In the genomic region with DNA sequence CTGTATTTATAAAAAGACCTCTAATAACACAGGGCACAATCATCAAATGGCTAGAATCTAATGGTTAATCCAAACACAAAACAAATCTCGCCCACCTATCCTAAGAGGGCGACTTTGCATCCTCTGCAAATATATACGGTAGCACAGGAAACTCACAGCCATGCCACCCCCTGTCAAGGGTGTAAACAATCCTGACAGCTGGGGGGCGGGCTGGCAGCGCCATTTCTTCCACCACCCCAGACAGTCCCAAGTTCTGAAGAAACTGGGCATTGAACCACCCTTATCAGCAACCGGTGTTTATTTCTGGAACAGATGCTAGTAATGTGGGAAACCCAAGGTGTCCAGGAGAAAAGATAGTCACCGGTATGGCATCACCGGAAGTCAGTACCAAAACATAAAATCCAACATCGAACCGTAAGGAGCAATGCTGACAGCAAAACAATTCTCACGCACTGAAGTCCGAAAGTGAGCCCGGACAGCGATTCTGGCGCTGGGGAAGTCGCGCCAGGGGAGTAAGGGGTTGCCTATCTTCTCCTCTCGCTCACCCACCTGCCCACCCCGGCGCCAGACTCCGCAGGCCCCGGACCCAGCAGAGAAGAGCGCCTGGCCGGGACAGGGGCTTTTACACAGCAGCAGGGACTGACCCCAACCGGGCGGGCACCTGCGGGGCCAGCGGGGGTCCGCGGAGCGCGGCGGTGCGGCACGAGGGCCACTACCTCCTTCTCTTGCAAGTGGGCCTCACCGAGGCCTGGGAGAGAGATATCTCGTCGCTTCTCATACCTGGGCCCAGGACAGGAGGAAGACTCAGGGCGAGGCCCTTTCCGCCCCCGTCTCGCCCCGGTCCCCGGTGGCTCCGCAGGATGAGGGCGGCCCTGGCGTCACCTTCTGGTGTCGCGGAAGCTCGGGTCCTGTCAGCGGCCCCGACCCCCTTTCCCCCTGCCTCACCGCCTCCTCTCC, we compare ENCODE assay signal across 1 cellular context.
TF ChIP-seq lines count a peak whose summit lies in the region.

No MANE protein-coding gene starts in this region.

TF ChIP-seq in HepG2, 621 proteins besides CTCF, POLR2A, EP300 and RAD21 (continued from another document and continues in another):
- TF ChIP-seq, protein P1, sequence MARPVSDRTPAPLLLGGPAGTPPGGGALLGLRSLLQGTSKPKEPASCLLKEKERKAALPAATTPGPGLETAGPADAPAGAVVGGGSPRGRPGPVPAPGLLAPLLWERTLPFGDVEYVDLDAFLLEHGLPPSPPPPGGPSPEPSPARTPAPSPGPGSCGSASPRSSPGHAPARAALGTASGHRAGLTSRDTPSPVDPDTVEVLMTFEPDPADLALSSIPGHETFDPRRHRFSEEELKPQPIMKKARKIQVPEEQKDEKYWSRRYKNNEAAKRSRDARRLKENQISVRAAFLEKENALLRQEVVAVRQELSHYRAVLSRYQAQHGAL (CRISPR knock-in tag; IDR thresholded peaks at IDR 0.05; ENCODE audit: not compliant biosample characterization): no peak
- TF ChIP-seq NR2F2 (IDR thresholded peaks at IDR 0.05; ENCODE audit: borderline replicate concordance, low read depth) (no peak), HNF4G (IDR thresholded peaks at IDR 0.05; ENCODE audit: borderline replicate concordance, low read depth, low read length) (no peak), HNF4G (CRISPR knock-in tag; IDR thresholded peaks at IDR 0.05; ENCODE audit: borderline replicate concordance, low read depth) (no peak), PPARG (CRISPR knock-in tag; conservative IDR thresholded peaks at IDR 0.05) (no peak), KDM3A (CRISPR knock-in tag; IDR thresholded peaks at IDR 0.05; ENCODE audit: low read depth) (no peak), ZNF225 (CRISPR knock-in tag; IDR thresholded peaks at IDR 0.05) (no peak; the same call in 1 of the 2 replicates), CEBPB (IDR thresholded peaks at IDR 0.05; ENCODE audit: borderline replicate concordance, low read depth, low read length) (no peak), TCF12 (IDR thresholded peaks at IDR 0.05) (no peak), TCF12 (CRISPR knock-in tag; IDR thresholded peaks at IDR 0.05) (0 out of 2 replicates have a peak, but pooled peaks have one; percentile 49), ZNF598 (CRISPR knock-in tag; IDR thresholded peaks at IDR 0.05; ENCODE audit: borderline replicate concordance) (0 out of 2 replicates have a peak, but pooled peaks have one; percentile 37), HMGA1 (CRISPR knock-in tag; conservative IDR thresholded peaks at IDR 0.05) (no peak), ZNF234 (CRISPR knock-in tag; conservative IDR thresholded peaks at IDR 0.05) (no peak), MXI1 (IDR thresholded peaks at IDR 0.05; ENCODE audit: borderline replicate concordance, low read depth, low read length) (peak; percentile 66; the same call in 1 of the 3 replicates), ZNF20 (CRISPR knock-in tag; IDR thresholded peaks at IDR 0.05) (no peak), BORCS8-MEF2B (CRISPR knock-in tag; IDR thresholded peaks at IDR 0.05) (no peak), MEF2D (CRISPR knock-in tag; IDR thresholded peaks at IDR 0.05) (no peak), ZNF670 (CRISPR knock-in tag; IDR thresholded peaks at IDR 0.05; ENCODE audit: borderline replicate concordance) (no peak), ZNF460 (CRISPR knock-in tag; IDR thresholded peaks at IDR 0.05; ENCODE audit: borderline replicate concordance) (no peak), PAX8 (CRISPR knock-in tag; IDR thresholded peaks at IDR 0.05; ENCODE audit: borderline replicate concordance) (no peak), TP53 (CRISPR knock-in tag; conservative IDR thresholded peaks at IDR 0.05) (no peak)
- TF ChIP-seq, protein P2, sequence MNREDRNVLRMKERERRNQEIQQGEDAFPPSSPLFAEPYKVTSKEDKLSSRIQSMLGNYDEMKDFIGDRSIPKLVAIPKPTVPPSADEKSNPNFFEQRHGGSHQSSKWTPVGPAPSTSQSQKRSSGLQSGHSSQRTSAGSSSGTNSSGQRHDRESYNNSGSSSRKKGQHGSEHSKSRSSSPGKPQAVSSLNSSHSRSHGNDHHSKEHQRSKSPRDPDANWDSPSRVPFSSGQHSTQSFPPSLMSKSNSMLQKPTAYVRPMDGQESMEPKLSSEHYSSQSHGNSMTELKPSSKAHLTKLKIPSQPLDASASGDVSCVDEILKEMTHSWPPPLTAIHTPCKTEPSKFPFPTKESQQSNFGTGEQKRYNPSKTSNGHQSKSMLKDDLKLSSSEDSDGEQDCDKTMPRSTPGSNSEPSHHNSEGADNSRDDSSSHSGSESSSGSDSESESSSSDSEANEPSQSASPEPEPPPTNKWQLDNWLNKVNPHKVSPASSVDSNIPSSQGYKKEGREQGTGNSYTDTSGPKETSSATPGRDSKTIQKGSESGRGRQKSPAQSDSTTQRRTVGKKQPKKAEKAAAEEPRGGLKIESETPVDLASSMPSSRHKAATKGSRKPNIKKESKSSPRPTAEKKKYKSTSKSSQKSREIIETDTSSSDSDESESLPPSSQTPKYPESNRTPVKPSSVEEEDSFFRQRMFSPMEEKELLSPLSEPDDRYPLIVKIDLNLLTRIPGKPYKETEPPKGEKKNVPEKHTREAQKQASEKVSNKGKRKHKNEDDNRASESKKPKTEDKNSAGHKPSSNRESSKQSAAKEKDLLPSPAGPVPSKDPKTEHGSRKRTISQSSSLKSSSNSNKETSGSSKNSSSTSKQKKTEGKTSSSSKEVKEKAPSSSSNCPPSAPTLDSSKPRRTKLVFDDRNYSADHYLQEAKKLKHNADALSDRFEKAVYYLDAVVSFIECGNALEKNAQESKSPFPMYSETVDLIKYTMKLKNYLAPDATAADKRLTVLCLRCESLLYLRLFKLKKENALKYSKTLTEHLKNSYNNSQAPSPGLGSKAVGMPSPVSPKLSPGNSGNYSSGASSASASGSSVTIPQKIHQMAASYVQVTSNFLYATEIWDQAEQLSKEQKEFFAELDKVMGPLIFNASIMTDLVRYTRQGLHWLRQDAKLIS (CRISPR knock-in tag; IDR thresholded peaks at IDR 0.05): no peak
- TF ChIP-seq, protein P3, sequence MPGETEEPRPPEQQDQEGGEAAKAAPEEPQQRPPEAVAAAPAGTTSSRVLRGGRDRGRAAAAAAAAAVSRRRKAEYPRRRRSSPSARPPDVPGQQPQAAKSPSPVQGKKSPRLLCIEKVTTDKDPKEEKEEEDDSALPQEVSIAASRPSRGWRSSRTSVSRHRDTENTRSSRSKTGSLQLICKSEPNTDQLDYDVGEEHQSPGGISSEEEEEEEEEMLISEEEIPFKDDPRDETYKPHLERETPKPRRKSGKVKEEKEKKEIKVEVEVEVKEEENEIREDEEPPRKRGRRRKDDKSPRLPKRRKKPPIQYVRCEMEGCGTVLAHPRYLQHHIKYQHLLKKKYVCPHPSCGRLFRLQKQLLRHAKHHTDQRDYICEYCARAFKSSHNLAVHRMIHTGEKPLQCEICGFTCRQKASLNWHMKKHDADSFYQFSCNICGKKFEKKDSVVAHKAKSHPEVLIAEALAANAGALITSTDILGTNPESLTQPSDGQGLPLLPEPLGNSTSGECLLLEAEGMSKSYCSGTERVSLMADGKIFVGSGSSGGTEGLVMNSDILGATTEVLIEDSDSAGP (CRISPR knock-in tag; IDR thresholded peaks at IDR 0.05; ENCODE audit: borderline replicate concordance): peak; percentile 49; the same call in 1 of the 2 replicates
- TF ChIP-seq, protein P4, sequence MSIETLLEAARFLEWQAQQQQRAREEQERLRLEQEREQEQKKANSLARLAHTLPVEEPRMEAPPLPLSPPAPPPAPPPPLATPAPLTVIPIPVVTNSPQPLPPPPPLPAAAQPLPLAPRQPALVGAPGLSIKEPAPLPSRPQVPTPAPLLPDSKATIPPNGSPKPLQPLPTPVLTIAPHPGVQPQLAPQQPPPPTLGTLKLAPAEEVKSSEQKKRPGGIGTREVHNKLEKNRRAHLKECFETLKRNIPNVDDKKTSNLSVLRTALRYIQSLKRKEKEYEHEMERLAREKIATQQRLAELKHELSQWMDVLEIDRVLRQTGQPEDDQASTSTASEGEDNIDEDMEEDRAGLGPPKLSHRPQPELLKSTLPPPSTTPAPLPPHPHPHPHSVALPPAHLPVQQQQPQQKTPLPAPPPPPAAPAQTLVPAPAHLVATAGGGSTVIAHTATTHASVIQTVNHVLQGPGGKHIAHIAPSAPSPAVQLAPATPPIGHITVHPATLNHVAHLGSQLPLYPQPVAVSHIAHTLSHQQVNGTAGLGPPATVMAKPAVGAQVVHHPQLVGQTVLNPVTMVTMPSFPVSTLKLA (IDR thresholded peaks at IDR 0.05): 0 out of 2 replicates have a peak, but pooled peaks have one; percentile 39
- TF ChIP-seq, protein P5, sequence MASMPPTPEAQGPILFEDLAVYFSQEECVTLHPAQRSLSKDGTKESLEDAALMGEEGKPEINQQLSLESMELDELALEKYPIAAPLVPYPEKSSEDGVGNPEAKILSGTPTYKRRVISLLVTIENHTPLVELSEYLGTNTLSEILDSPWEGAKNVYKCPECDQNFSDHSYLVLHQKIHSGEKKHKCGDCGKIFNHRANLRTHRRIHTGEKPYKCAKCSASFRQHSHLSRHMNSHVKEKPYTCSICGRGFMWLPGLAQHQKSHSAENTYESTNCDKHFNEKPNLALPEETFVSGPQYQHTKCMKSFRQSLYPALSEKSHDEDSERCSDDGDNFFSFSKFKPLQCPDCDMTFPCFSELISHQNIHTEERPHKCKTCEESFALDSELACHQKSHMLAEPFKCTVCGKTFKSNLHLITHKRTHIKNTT (CRISPR knock-in tag; IDR thresholded peaks at IDR 0.05): no peak
- TF ChIP-seq, protein P6, sequence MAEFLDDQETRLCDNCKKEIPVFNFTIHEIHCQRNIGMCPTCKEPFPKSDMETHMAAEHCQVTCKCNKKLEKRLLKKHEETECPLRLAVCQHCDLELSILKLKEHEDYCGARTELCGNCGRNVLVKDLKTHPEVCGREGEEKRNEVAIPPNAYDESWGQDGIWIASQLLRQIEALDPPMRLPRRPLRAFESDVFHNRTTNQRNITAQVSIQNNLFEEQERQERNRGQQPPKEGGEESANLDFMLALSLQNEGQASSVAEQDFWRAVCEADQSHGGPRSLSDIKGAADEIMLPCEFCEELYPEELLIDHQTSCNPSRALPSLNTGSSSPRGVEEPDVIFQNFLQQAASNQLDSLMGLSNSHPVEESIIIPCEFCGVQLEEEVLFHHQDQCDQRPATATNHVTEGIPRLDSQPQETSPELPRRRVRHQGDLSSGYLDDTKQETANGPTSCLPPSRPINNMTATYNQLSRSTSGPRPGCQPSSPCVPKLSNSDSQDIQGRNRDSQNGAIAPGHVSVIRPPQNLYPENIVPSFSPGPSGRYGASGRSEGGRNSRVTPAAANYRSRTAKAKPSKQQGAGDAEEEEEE (CRISPR knock-in tag; IDR thresholded peaks at IDR 0.05; ENCODE audit: borderline replicate concordance): no peak
- TF ChIP-seq, protein P7, sequence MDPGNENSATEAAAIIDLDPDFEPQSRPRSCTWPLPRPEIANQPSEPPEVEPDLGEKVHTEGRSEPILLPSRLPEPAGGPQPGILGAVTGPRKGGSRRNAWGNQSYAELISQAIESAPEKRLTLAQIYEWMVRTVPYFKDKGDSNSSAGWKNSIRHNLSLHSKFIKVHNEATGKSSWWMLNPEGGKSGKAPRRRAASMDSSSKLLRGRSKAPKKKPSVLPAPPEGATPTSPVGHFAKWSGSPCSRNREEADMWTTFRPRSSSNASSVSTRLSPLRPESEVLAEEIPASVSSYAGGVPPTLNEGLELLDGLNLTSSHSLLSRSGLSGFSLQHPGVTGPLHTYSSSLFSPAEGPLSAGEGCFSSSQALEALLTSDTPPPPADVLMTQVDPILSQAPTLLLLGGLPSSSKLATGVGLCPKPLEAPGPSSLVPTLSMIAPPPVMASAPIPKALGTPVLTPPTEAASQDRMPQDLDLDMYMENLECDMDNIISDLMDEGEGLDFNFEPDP (CRISPR knock-in tag; conservative IDR thresholded peaks at IDR 0.05): no peak
- TF ChIP-seq, protein P8, sequence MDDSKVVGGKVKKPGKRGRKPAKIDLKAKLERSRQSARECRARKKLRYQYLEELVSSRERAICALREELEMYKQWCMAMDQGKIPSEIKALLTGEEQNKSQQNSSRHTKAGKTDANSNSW (CRISPR knock-in tag; IDR thresholded peaks at IDR 0.05; ENCODE audit: borderline replicate concordance): no peak
- TF ChIP-seq, protein P9, sequence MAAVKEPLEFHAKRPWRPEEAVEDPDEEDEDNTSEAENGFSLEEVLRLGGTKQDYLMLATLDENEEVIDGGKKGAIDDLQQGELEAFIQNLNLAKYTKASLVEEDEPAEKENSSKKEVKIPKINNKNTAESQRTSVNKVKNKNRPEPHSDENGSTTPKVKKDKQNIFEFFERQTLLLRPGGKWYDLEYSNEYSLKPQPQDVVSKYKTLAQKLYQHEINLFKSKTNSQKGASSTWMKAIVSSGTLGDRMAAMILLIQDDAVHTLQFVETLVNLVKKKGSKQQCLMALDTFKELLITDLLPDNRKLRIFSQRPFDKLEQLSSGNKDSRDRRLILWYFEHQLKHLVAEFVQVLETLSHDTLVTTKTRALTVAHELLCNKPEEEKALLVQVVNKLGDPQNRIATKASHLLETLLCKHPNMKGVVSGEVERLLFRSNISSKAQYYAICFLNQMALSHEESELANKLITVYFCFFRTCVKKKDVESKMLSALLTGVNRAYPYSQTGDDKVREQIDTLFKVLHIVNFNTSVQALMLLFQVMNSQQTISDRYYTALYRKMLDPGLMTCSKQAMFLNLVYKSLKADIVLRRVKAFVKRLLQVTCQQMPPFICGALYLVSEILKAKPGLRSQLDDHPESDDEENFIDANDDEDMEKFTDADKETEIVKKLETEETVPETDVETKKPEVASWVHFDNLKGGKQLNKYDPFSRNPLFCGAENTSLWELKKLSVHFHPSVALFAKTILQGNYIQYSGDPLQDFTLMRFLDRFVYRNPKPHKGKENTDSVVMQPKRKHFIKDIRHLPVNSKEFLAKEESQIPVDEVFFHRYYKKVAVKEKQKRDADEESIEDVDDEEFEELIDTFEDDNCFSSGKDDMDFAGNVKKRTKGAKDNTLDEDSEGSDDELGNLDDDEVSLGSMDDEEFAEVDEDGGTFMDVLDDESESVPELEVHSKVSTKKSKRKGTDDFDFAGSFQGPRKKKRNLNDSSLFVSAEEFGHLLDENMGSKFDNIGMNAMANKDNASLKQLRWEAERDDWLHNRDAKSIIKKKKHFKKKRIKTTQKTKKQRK (IDR thresholded peaks at IDR 0.05; ENCODE audit: low read length): no peak
- TF ChIP-seq, protein P10, sequence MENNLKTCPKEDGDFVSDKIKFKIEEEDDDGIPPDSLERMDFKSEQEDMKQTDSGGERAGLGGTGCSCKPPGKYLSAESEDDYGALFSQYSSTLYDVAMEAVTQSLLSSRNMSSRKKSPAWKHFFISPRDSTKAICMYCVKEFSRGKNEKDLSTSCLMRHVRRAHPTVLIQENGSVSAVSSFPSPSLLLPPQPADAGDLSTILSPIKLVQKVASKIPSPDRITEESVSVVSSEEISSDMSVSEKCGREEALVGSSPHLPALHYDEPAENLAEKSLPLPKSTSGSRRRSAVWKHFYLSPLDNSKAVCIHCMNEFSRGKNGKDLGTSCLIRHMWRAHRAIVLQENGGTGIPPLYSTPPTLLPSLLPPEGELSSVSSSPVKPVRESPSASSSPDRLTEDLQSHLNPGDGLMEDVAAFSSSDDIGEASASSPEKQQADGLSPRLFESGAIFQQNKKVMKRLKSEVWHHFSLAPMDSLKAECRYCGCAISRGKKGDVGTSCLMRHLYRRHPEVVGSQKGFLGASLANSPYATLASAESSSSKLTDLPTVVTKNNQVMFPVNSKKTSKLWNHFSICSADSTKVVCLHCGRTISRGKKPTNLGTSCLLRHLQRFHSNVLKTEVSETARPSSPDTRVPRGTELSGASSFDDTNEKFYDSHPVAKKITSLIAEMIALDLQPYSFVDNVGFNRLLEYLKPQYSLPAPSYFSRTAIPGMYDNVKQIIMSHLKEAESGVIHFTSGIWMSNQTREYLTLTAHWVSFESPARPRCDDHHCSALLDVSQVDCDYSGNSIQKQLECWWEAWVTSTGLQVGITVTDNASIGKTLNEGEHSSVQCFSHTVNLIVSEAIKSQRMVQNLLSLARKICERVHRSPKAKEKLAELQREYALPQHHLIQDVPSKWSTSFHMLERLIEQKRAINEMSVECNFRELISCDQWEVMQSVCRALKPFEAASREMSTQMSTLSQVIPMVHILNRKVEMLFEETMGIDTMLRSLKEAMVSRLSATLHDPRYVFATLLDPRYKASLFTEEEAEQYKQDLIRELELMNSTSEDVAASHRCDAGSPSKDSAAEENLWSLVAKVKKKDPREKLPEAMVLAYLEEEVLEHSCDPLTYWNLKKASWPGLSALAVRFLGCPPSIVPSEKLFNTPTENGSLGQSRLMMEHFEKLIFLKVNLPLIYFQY (CRISPR knock-in tag; IDR thresholded peaks at IDR 0.05; ENCODE audit: borderline replicate concordance): no peak
